16 cellular contexts compared by ENCODE assay signal in the genomic region with DNA sequence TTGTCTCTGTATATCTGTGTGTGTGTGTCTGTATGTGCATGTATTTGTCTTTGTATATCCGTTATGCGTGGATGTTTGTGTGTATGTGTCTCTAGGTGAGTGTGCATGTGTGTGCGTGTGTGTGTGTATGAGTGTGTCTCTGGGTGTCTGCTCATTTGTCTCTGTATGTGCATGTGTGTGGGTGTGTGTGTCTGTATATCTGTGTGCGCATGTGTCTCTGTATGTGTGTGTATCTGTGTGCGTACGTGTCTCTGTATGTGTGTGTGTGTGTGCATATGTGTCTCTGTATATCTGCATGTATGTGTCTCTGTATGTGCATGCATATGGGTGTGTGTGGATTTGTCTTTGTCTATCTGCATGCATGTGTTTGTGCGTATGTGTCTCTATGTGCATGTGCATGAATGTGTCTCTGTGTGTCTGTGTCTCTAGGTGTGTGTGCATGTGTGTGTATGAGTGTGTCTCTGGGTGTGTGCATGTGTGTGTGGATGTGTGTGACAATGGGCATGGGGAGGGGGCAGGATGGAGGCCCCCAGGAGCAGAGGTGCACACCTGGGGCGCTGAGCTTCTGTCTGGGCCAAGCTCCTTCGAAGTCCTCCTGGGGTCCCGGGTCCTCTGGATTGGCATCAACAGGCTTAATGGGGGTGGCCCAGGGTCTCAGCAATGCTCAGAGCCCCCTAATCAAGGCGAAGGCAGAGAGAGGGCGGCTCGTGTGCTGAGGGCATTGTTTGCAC.
DNase-seq lines count a peak whose midpoint lies in the region; ATAC-seq, FAIRE-seq and TF ChIP-seq lines count a peak whose summit lies in the region.
"Had no signal": no experiment of that assay in that cellular context is flagged by ENCODE, and none has a peak within 500 bp of the region (broad histone marks: within the 10 kb centered on the region; RNA-seq: fewer than 3 reads in every experiment).

No MANE protein-coding gene starts in this region.

- no peak overlapping the region for H4K8ac ChIP-seq in trophoblast cell (ENCODE audit: low read depth, low read length)

- no peaks in the 10 kb centered on the region for H3K36me3 Mint-ChIP-seq in endodermal cell (ENCODE audit: low read depth)
- H3K36me3 Mint-ChIP-seq: CD4-positive, alpha-beta memory T cell; IgD-negative memory B cell had no signal

- no peaks in the 10 kb centered on the region for H3K9me3 ChIP-seq in BLaER1
- H3K9me3 ChIP-seq in endodermal cell (ENCODE audit: control insufficient read depth, low read length): no peaks in the 10 kb centered on the region
- peaks cover 1% of the 10 kb centered on the region for H3K9me3 ChIP-seq in trophoblast cell (ENCODE audit: insufficient read depth, low read depth, low read length)

- H4K12ac ChIP-seq in trophoblast cell (ENCODE audit: low read depth, low read length): no peak overlapping the region

- peak overlapping the region; percentile 77 for H3K23ac ChIP-seq in trophoblast cell (ENCODE audit: low read length)

- H3K27ac ChIP-seq in BLaER1 (peak overlapping the region; percentile 37; the same call in 1 of the 2 replicates), endodermal cell (ENCODE audit: low read depth, low read length) (no peak overlapping the region), trophoblast cell (ENCODE audit: low read depth, low read length) (no peak overlapping the region)
- H3K27ac ChIP-seq: C4-2B, HL-60 had no signal

- peaks cover 23% of the 10 kb centered on the region for H3K27me3 ChIP-seq in BLaER1
- H3K27me3 ChIP-seq in endodermal cell (ENCODE audit: control insufficient read depth, insufficient read depth, low read length, poor library complexity, severe bottlenecking): no peaks in the 10 kb centered on the region
- H3K27me3 ChIP-seq in trophoblast cell (ENCODE audit: insufficient read depth, low read length): no peaks in the 10 kb centered on the region

- H3K79me2 ChIP-seq in trophoblast cell (ENCODE audit: control insufficient read depth, insufficient read depth, low read length, poor library complexity): no peaks in the 10 kb centered on the region

- H3K4me3 Mint-ChIP-seq in endodermal cell: no peak overlapping the region
- H3K4me3 Mint-ChIP-seq: CD4-positive, alpha-beta memory T cell; IgD-negative memory B cell had no signal

- no peak overlapping the region for H3K14ac ChIP-seq in trophoblast cell (ENCODE audit: low read length)

- no peaks in the 10 kb centered on the region for H4K20me1 ChIP-seq in BLaER1

- no peak for ATAC-seq in HG02678 (IDR thresholded peaks at IDR 0.05; ENCODE audit: unreplicated experiment)

- no peak overlapping the region for H3K27ac Mint-ChIP-seq in endodermal cell
- H3K27ac Mint-ChIP-seq: CD4-positive, alpha-beta memory T cell; IgD-negative memory B cell had no signal

- H4K91ac ChIP-seq in trophoblast cell (ENCODE audit: low read depth, low read length): no peak overlapping the region

- DNase-seq in HTR-8/SVneo (ENCODE audit: insufficient read length, low spot score) (no peak), endodermal cell (peak; percentile 17), trophoblast cell (no peak), amygdala (lab: John Stamatoyannopoulos, UW) (no peak)
- no peak for DNase-seq in stimulated activated CD4-positive, alpha-beta T cell treated with anti-CD3 and anti-CD28 coated beads, Interleukin-15, amount 100 ng/mL, for 24 hours
- DNase-seq: ACHN; CD4-positive, alpha-beta memory T cell; DND-41; GDM1; HCEC 1CT had no signal

- 88 to 98% methylated on average over 6 to 13 of the region's 13 CpGs for WGBS in endodermal cell (ENCODE audit: insufficient coverage in 1 of 2, insufficient read length in 1 of 2), 2 experiments
- WGBS in trophoblast cell (ENCODE audit: extremely low coverage, insufficient coverage, insufficient read length): no CpG with 5 or more reads among the region's 13 CpGs

- H3K4me2 ChIP-seq in BLaER1 (peak overlapping the region; percentile 82), trophoblast cell (ENCODE audit: low read length) (no peak overlapping the region)

- H2BK12ac ChIP-seq in trophoblast cell (ENCODE audit: low read length): no peak overlapping the region

- no peak overlapping the region for H2BK5ac ChIP-seq in trophoblast cell (ENCODE audit: low read depth, low read length, poor library complexity)

- no peaks in the 10 kb centered on the region for H3K79me1 ChIP-seq in trophoblast cell (ENCODE audit: low read length)

- no peaks in the 10 kb centered on the region for H3K9me3 Mint-ChIP-seq in endodermal cell

- H3K4me1 ChIP-seq in BLaER1 (peaks cover 92% of the 10 kb centered on the region), endodermal cell (ENCODE audit: control insufficient read depth, insufficient read depth, low read length) (no peaks in the 10 kb centered on the region), trophoblast cell (ENCODE audit: control insufficient read depth in 1 of 2, insufficient read depth in 2 of 2, low read length in 2 of 2) (peaks cover 3 to 5% of the 10 kb centered on the region in 2 experiments)

- no peak overlapping the region for H3K18ac ChIP-seq in trophoblast cell (ENCODE audit: low read length)

- FAIRE-seq in HTR-8/SVneo (lab: Jason Lieb, UNC): peak; percentile 89
- FAIRE-seq: GM19239 had no signal

- no peak for TF ChIP-seq CTCF in endodermal cell (conservative IDR thresholded peaks at IDR 0.05)

- H2AK5ac ChIP-seq in trophoblast cell (ENCODE audit: low read length): no peak overlapping the region

- no peaks in the 10 kb centered on the region for H3K4me1 Mint-ChIP-seq in endodermal cell

- no peak overlapping the region for H2AFZ ChIP-seq in trophoblast cell (ENCODE audit: insufficient read depth, low read length, poor library complexity)

- H3K4ac ChIP-seq in trophoblast cell (ENCODE audit: low read depth, low read length): no peak overlapping the region

- no peaks in the 10 kb centered on the region for H3K36me3 ChIP-seq in BLaER1
- H3K36me3 ChIP-seq in endodermal cell (ENCODE audit: control insufficient read depth, insufficient read depth, low read length): no peaks in the 10 kb centered on the region
- H3K36me3 ChIP-seq in trophoblast cell (ENCODE audit: control insufficient read depth in 1 of 2, insufficient read depth in 2 of 2, low read length in 2 of 2): no peaks in the 10 kb centered on the region

- H2BK120ac ChIP-seq in trophoblast cell (ENCODE audit: insufficient read depth, low read length, poor library complexity): no peak overlapping the region

- H3K9ac ChIP-seq in BLaER1 (no peak overlapping the region), endodermal cell (ENCODE audit: extremely low read depth, low read length, poor library complexity, severe bottlenecking) (no peak overlapping the region), trophoblast cell (ENCODE audit: low read length) (no peak overlapping the region)

- H3K27me3 Mint-ChIP-seq in endodermal cell (ENCODE audit: insufficient read depth): no peaks in the 10 kb centered on the region
- H3K27me3 Mint-ChIP-seq: CD4-positive, alpha-beta memory T cell; IgD-negative memory B cell had no signal

- H3K4me3 ChIP-seq in BLaER1 (no peak overlapping the region), endodermal cell (ENCODE audit: low read length) (no peak overlapping the region), trophoblast cell (ENCODE audit: low read depth, low read length) (no peak overlapping the region)
